ENCODE assay signal across 8 cellular contexts in genomic region chr20:53677447-53678314, GRCh38.
DNase-seq lines count a peak whose midpoint lies in the region; ATAC-seq and TF ChIP-seq lines count a peak whose summit lies in the region.

No MANE protein-coding gene starts in this region.

- peak; percentile 67 for DNase-seq in activated naive CD4-positive, alpha-beta T cell treated with anti-CD3 and anti-CD28 coated beads for 36 hours
- no peak for DNase-seq in activated naive CD4-positive, alpha-beta T cell treated with Interleukin-2 at 50 U/mL for 16 hours
- peak; percentile 17 for DNase-seq in activated T-cell treated with anti-CD3 and anti-CD28 coated beads for 4 hours
- DNase-seq in testis, result peak; percentile 32
- DNase-seq in GM19240 (ENCODE audit: insufficient read length, low spot score), result no peak

- ATAC-seq in GM19463 (IDR thresholded peaks at IDR 0.05; ENCODE audit: unreplicated experiment) (no peak), GM19395 (IDR thresholded peaks at IDR 0.05; ENCODE audit: unreplicated experiment) (no peak)

- no peak for TF ChIP-seq CTCF in testis (IDR thresholded peaks at IDR 0.05)

- intact Hi-C loops in activated naive CD4-positive, alpha-beta T cell treated with anti-CD3 and anti-CD28 coated beads for 36 hours (cut with micrococcal nuclease), result loop anchor here (2.0 kb wide), 1 partner anchor 17 kb away; no protein-coding TSS in a partner anchor
- intact Hi-C loops in testis (cut with DNase I; ENCODE audit: low total_unique reads), result no loop called here

- H3K27ac Mint-ChIP-seq in activated naive CD4-positive, alpha-beta T cell treated with anti-CD3 and anti-CD28 coated beads for 36 hours, result peak overlapping the region; percentile 75

- H3K36me3 Mint-ChIP-seq in activated naive CD4-positive, alpha-beta T cell treated with anti-CD3 and anti-CD28 coated beads for 36 hours (ENCODE audit: low read depth), result no peaks in the 10 kb centered on the region

- no peaks in the 10 kb centered on the region for H3K27me3 Mint-ChIP-seq in activated naive CD4-positive, alpha-beta T cell treated with anti-CD3 and anti-CD28 coated beads for 36 hours (ENCODE audit: low read depth)

- H3K36me3 ChIP-seq in iPS-20b (ENCODE audit: insufficient read depth, low read depth, low read length) (no peaks in the 10 kb centered on the region), testis (ENCODE audit: low read depth, missing control alignments) (no peaks in the 10 kb centered on the region)

- H3K4me1 ChIP-seq in iPS-20b (ENCODE audit: insufficient read depth, low read length) (peaks cover 21% of the 10 kb centered on the region), testis (peaks cover 5% of the 10 kb centered on the region)

- CTCF ChIA-PET in activated naive CD4-positive, alpha-beta T cell treated with anti-CD3 and anti-CD28 coated beads for 36 hours (lab: Charles Lee), result interaction anchor here (1.2 to 1.4 kb wide), 2 partner anchors 15 to 267 kb away, joined by 3 read pairs; no protein-coding TSS in a partner anchor

- H3K4me3 ChIP-seq in iPS-20b (ENCODE audit: low read length), result no peak overlapping the region
- H3K4me3 ChIP-seq in testis, result no peak overlapping the region

- peaks cover 24% of the 10 kb centered on the region for H3K4me1 Mint-ChIP-seq in activated naive CD4-positive, alpha-beta T cell treated with anti-CD3 and anti-CD28 coated beads for 36 hours (ENCODE audit: low read depth)

- H3K9me3 ChIP-seq in iPS-20b (ENCODE audit: insufficient read depth, low read depth, low read length), result no peaks in the 10 kb centered on the region
- no peaks in the 10 kb centered on the region for H3K9me3 ChIP-seq in testis

- H3K27ac ChIP-seq in iPS-20b (ENCODE audit: low read length) (no peak overlapping the region), testis (no peak overlapping the region)

- peak overlapping the region; percentile 57 for H3K4me3 Mint-ChIP-seq in activated naive CD4-positive, alpha-beta T cell treated with anti-CD3 and anti-CD28 coated beads for 36 hours

- H3K27me3 ChIP-seq in iPS-20b (ENCODE audit: insufficient read depth, low read length) (no peaks in the 10 kb centered on the region), testis (no peaks in the 10 kb centered on the region)

- TF ChIP-seq POLR2A in testis (IDR thresholded peaks at IDR 0.05), result no peak

- H3K9ac ChIP-seq in iPS-20b (ENCODE audit: low read depth, low read length), result peak overlapping the region; percentile 22; the same call in 1 of the 2 replicates

- no peaks in the 10 kb centered on the region for H3K9me3 Mint-ChIP-seq in activated naive CD4-positive, alpha-beta T cell treated with anti-CD3 and anti-CD28 coated beads for 36 hours

- 53 to 65% methylated on average over 12 of the region's 12 CpGs for WGBS in testis, 2 donors

Comparison
In these comparisons a context has a peak if more than half of its experiments do, and no peak if none do; other contexts are left out.
1. DNase-seq: peak in activated naive CD4-positive, alpha-beta T cell treated with anti-CD3 and anti-CD28 coated beads for 36 hours (single experiment), activated T-cell treated with anti-CD3 and anti-CD28 coated beads for 4 hours (single experiment) and testis (single experiment); none in activated naive CD4-positive, alpha-beta T cell treated with Interleukin-2 at 50 U/mL for 16 hours (single experiment) and GM19240 (single experiment).